8 cellular contexts compared by ENCODE assay signal in the genomic region with DNA sequence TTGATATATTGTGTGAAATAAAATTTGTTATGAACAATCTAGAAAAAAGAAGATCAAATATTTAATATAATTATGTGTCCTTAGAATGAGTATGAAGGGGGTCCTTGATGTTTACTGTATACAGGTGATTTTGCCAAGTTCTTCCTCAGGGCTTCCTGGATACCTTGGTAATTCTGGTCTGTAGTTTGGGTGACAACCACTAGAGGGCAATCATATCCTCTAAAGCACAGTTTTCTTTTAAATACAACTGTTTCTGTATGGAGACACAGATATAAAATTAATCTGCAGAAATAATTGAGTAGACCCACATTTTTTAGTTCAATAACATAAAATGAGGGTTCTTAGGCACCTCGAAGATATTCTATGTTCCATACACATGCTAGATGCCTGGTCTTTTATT.
DNase-seq lines count a peak whose midpoint lies in the region; ATAC-seq and TF ChIP-seq lines count a peak whose summit lies in the region.

No MANE protein-coding gene starts in this region.

- H2AFZ ChIP-seq in Karpas-422 (ENCODE audit: low read length) (no peak overlapping the region), mesenchymal stem cell (ENCODE audit: low read depth, low read length) (no peak overlapping the region)

- no peak for ATAC-seq in GM19023 (IDR thresholded peaks at IDR 0.05; ENCODE audit: unreplicated experiment)

- intact Hi-C loops in posterior vena cava (cut with DNase I), result no loop called here

- H3K18ac ChIP-seq in mesenchymal stem cell (ENCODE audit: low read depth in 1 of 2, low read length in 2 of 2), result no peak overlapping the region

- H3K4me1 ChIP-seq in Karpas-422 (ENCODE audit: low read length), result peaks cover 6% of the 10 kb centered on the region; the same call in 1 of the 2 replicates
- H3K4me1 ChIP-seq in mesenchymal stem cell (ENCODE audit: control insufficient read depth, insufficient read depth, low read depth, low read length), result no peaks in the 10 kb centered on the region

- no peak overlapping the region for H2AK5ac ChIP-seq in mesenchymal stem cell (ENCODE audit: low read length, severe bottlenecking)

- H3K27me3 ChIP-seq in Karpas-422 (ENCODE audit: low read length) (no peaks in the 10 kb centered on the region), mesenchymal stem cell (ENCODE audit: control insufficient read depth in 1 of 2, insufficient read depth in 1 of 2, low read length in 2 of 2) (no peaks in the 10 kb centered on the region)

- in situ Hi-C loops in astrocyte of the spinal cord (cut with HindIII; ENCODE audit: low sequenced_read_pairs), result no loop called here

- no peak overlapping the region for H3K4ac ChIP-seq in mesenchymal stem cell (ENCODE audit: low read depth in 1 of 2, low read length in 2 of 2)

- peak; percentile 3 to 9 for DNase-seq in AML-193 (lab: John Stamatoyannopoulos, UW)
- peak; percentile 2 for DNase-seq in GM10266 (ENCODE audit: extremely low spot score)
- DNase-seq in Karpas-422, result peak; percentile 88
- DNase-seq in astrocyte of the spinal cord (ENCODE audit: low read depth, low spot score), result peak; percentile 28
- DNase-seq in mesenchymal stem cell, result peak; percentile 2
- DNase-seq in posterior vena cava (ENCODE audit: low spot score), result no peak
- no peak for DNase-seq in GM19240 (ENCODE audit: insufficient read length, low spot score)

- H3K23ac ChIP-seq in mesenchymal stem cell (ENCODE audit: low read length in 2 of 2), result no peak overlapping the region

- no peaks in the 10 kb centered on the region for H3K36me3 ChIP-seq in Karpas-422 (ENCODE audit: insufficient read depth, low read length)
- no peaks in the 10 kb centered on the region for H3K36me3 ChIP-seq in mesenchymal stem cell (ENCODE audit: control insufficient read depth in 1 of 2, insufficient read depth in 2 of 2, low read depth in 1 of 2, low read length in 2 of 2)

- H3K79me1 ChIP-seq in mesenchymal stem cell (replicated peaks; ENCODE audit: low read length, poor library complexity, severe bottlenecking), result no peaks in the 10 kb centered on the region

- no peaks in the 10 kb centered on the region for H3K9me3 ChIP-seq in Karpas-422 (ENCODE audit: low read length)
- H3K9me3 ChIP-seq in mesenchymal stem cell (ENCODE audit: control insufficient read depth, low read length), result no peaks in the 10 kb centered on the region

- 0% methylated on average over 1 of the region's 1 CpG for WGBS in mesenchymal stem cell

- no peak overlapping the region for H3K4me3 ChIP-seq in Karpas-422 (ENCODE audit: low read length)
- H3K4me3 ChIP-seq in astrocyte of the spinal cord (ENCODE audit: low read depth, low read length), result no peak overlapping the region
- H3K4me3 ChIP-seq in mesenchymal stem cell (ENCODE audit: insufficient read depth in 1 of 2, low read depth in 1 of 2, low read length in 2 of 2), result no peak overlapping the region

- no peak overlapping the region for H2BK5ac ChIP-seq in mesenchymal stem cell (ENCODE audit: low read depth, low read length, poor library complexity, severe bottlenecking)

- H3K4me2 ChIP-seq in Karpas-422 (ENCODE audit: low read depth, low read length, poor library complexity, severe bottlenecking), result no peak overlapping the region
- no peak overlapping the region for H3K4me2 ChIP-seq in mesenchymal stem cell (ENCODE audit: low read length, poor library complexity, severe bottlenecking)

- no peaks in the 10 kb centered on the region for H3K79me2 ChIP-seq in Karpas-422 (ENCODE audit: low read length)

- peak; percentile 46 for TF ChIP-seq CTCF in GM10266 (IDR thresholded peaks at IDR 0.05; ENCODE audit: control insufficient read depth, insufficient read depth, low read depth, missing control alignments)
- peak; percentile 57 for TF ChIP-seq CTCF in astrocyte of the spinal cord (IDR thresholded peaks at IDR 0.05; ENCODE audit: low read depth, low read length)

- no peak overlapping the region for H3K14ac ChIP-seq in mesenchymal stem cell (ENCODE audit: low read length in 2 of 2)

- no peak overlapping the region for H2BK12ac ChIP-seq in mesenchymal stem cell (ENCODE audit: low read length in 2 of 2)

- no peak overlapping the region for H3K9ac ChIP-seq in Karpas-422 (ENCODE audit: low read length)
- no peak overlapping the region for H3K9ac ChIP-seq in mesenchymal stem cell (ENCODE audit: low read length)

- H3K27ac ChIP-seq in Karpas-422 (ENCODE audit: low read length) (no peak overlapping the region), mesenchymal stem cell (ENCODE audit: low read length, poor library complexity, severe bottlenecking) (no peak overlapping the region)

- H3K9me2 ChIP-seq in Karpas-422 (replicated peaks; ENCODE audit: insufficient read depth, low read length), result no peaks in the 10 kb centered on the region

- H2BK120ac ChIP-seq in mesenchymal stem cell (ENCODE audit: low read depth, low read length), result no peak overlapping the region

- no peak overlapping the region for H2BK15ac ChIP-seq in mesenchymal stem cell (ENCODE audit: low read depth, poor library complexity, severe bottlenecking)

- H4K20me1 ChIP-seq in Karpas-422 (ENCODE audit: insufficient read depth, low read depth, low read length), result no peaks in the 10 kb centered on the region

- no peak overlapping the region for H4K8ac ChIP-seq in mesenchymal stem cell (ENCODE audit: low read length)

- no peak overlapping the region for H4K91ac ChIP-seq in mesenchymal stem cell (ENCODE audit: low read length)

Comparison
In these comparisons a context has a peak if more than half of its experiments do, and no peak if none do; other contexts are left out.
1. DNase-seq: peak in AML-193 (2 of 2), GM10266 (single experiment), Karpas-422 (single experiment), astrocyte of the spinal cord (single experiment) and mesenchymal stem cell (single experiment); none in posterior vena cava (single experiment) and GM19240 (single experiment).